ENCODE assay signal across 11 cellular contexts in genomic region chr3:125053304-125053699, GRCh38. TPM values are rescaled to one million over a fixed set of nuclear protein-coding genes. Genes with fewer than 3 reads are reported as not detected.
DNase-seq lines count a peak whose midpoint lies in the region; ATAC-seq and TF ChIP-seq lines count a peak whose summit lies in the region.
"Had no signal": no experiment of that assay in that cellular context is flagged by ENCODE, and none has a peak within 500 bp of the region (broad histone marks: within the 10 kb centered on the region; RNA-seq: fewer than 3 reads in every experiment).

No MANE protein-coding gene starts in this region.

- ATAC-seq in foreskin keratinocyte (no peak), HG03097 (IDR thresholded peaks at IDR 0.05; ENCODE audit: low FRiP score, unreplicated experiment) (no peak)
- ATAC-seq: HCT116 had no signal

- H3K9me3 ChIP-seq in WERI-Rb-1 (ENCODE audit: severe bottlenecking), result no peaks in the 10 kb centered on the region

- DNase-seq in WERI-Rb-1 (no peak), fibroblast of villous mesenchyme (ENCODE audit: low read depth) (no peak), foreskin keratinocyte (no peak), HuH-7.5 (ENCODE audit: low spot score) (no peak), SKM-1 treated with dmso at 0.1 percent for 144 hours (lab: John Stamatoyannopoulos, UW; ENCODE audit: unreplicated experiment) (no peak)
- DNase-seq: SHP77 treated with DMSO at 0.1 percent for 48 hours; stimulated activated CD4-positive, alpha-beta T cell treated with anti-CD3 and anti-CD28 coated beads, Interleukin-4, amount 100 ng/mL, for 1 hour had no signal

- peak overlapping the region; percentile 39; the same call in 1 of the 2 replicates for H3K4me3 ChIP-seq in GM08714 (ENCODE audit: low read length)
- peak overlapping the region; percentile 93 for H3K4me3 ChIP-seq in WERI-Rb-1 (ENCODE audit: low read depth, low read length)
- peak overlapping the region; percentile 76 for H3K4me3 ChIP-seq in fibroblast of villous mesenchyme (ENCODE audit: low read depth, low read length)
- H3K4me3 ChIP-seq in skin epidermis, result peak overlapping the region in 3 of 7 experiments; percentile 11 to 67 (median 23)

- H3K4me1 ChIP-seq in foreskin keratinocyte, result peaks cover 33% of the 10 kb centered on the region

- H3K27me3 ChIP-seq in WERI-Rb-1 (ENCODE audit: insufficient read depth, low read depth, severe bottlenecking), result no peaks in the 10 kb centered on the region
- no peaks in the 10 kb centered on the region for H3K27me3 ChIP-seq in foreskin keratinocyte

- H3K27ac ChIP-seq in WERI-Rb-1, result peak overlapping the region; percentile 89
- H3K27ac ChIP-seq in skin epidermis, result peak overlapping the region in 18 of 21 experiments; percentile 37 to 94 (median 76)
- no peak overlapping the region for H3K27ac ChIP-seq in foreskin keratinocyte

- TF ChIP-seq CTCF in WERI-Rb-1 (IDR thresholded peaks at IDR 0.05; ENCODE audit: low read depth, low read length) (no peak), fibroblast of villous mesenchyme (IDR thresholded peaks at IDR 0.05; ENCODE audit: insufficient read depth, low read depth, low read length) (no peak), foreskin keratinocyte (conservative IDR thresholded peaks at IDR 0.05) (no peak)

- H3K36me3 ChIP-seq in WERI-Rb-1, result peaks cover 54% of the 10 kb centered on the region

RNA-seq across cellular contexts. Expression of gene HEG1, which starts 2.5 kb away (rescaled TPM):
- 110 and 199 TPM in 2 replicates for total RNA-seq in fibroblast of villous mesenchyme
- total RNA-seq in foreskin keratinocyte, result 15.7 and 19.6 TPM in 2 replicates
- 2.2 and 3.3 TPM in 2 replicates for polyA plus RNA-seq in foreskin keratinocyte
